ENCODE assay signal across 8 cellular contexts in the genomic region with DNA sequence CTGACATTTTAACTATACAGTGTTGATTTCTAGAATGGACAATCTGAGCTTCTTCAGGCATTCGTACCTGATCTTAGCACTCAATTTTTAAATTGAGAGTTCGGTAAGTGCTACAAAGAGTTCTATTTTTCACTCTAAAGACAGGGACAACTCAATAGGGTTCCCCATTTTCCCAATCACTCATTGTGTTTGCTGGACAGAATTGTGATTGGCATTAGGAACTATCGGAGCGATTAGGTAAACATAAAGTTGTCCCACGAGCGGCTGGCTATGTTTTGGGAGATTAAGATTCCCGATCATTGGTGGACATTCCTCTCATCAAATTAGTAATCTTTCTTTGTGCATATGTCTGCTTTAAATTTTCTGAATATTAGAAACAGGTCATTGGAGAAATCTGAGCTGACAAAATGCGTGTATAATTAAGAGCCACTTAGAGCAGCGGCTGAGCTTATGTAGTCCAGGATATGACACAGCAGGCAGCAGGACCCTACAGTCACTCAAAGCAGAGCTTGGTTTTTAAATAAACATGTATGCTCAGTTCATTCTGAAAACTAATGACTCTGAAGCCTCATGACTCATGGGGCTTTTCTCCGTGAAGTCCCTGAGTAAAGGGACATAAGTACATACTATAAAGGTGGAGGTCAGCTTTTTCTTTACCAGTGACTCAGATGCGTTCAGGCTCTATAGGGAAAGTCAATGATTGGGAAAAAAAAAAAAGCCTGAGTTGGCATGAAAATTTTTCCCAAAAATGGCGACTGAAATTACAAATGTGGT.
DNase-seq lines count a peak whose midpoint lies in the region; ATAC-seq lines count a peak whose summit lies in the region.

No MANE protein-coding gene starts in this region.

- ATAC-seq in GM21529 (IDR thresholded peaks at IDR 0.05; ENCODE audit: unreplicated experiment) (peak; percentile 94), HG03575 (IDR thresholded peaks at IDR 0.05; ENCODE audit: extremely low read depth, insufficient number of reproducible peaks, low FRiP score, unreplicated experiment) (peak; percentile 95), right cardiac atrium (no peak)
- ATAC-seq in stimulated activated naive CD8-positive, alpha-beta T cell treated with anti-CD3 and anti-CD28 coated beads, Interleukin-15, Interleukin-2, amounts not matched to agents 100 U/mL and 50 U/mL, for 24 hours, result peak; percentile 49

- no peaks in the 10 kb centered on the region for H3K27me3 ChIP-seq in right cardiac atrium (ENCODE audit: control insufficient read depth, insufficient read depth)

- intact Hi-C loops in right cardiac atrium (cut with DNase I), result no loop called here

- no peaks in the 10 kb centered on the region for H3K9me3 ChIP-seq in right cardiac atrium (ENCODE audit: control insufficient read depth, low read length)

- WGBS in right cardiac atrium, result 84% methylated on average over 12 of the region's 12 CpGs

- H3K4me3 ChIP-seq in right cardiac atrium (ENCODE audit: low read length), result no peak overlapping the region

- H3K4me1 ChIP-seq in right cardiac atrium (ENCODE audit: control insufficient read depth, insufficient read depth, low read length), result no peaks in the 10 kb centered on the region

- H3K27ac ChIP-seq in substantia nigra (ENCODE audit: low read depth, low read length, poor library complexity, severe bottlenecking) (no peak overlapping the region), right cardiac atrium (ENCODE audit: low read length) (no peak overlapping the region)

- DNase-seq in DMS153 treated with DMSO at 0.1 percent for 48 hours (lab: John Stamatoyannopoulos, UW; ENCODE audit: unreplicated experiment), result peak; percentile 52
- DNase-seq in amniotic stem cell (lab: John Stamatoyannopoulos, UW), result peak; percentile 55
- no peak for DNase-seq in stimulated activated naive CD8-positive, alpha-beta T cell treated with anti-CD3 and anti-CD28 coated beads, Interleukin-15, Interleukin-2, amounts not matched to agents 100 U/mL and 50 U/mL, for 24 hours
- DNase-seq in activated gamma-delta T cell (lab: John Stamatoyannopoulos, UW), result no peak
- DNase-seq in substantia nigra (lab: John Stamatoyannopoulos, UW), result no peak
- no peak for DNase-seq in right cardiac atrium

Comparison
In these comparisons a context has a peak if more than half of its experiments do, and no peak if none do; other contexts are left out.
1. DNase-seq: peak in DMS153 treated with DMSO at 0.1 percent for 48 hours (single experiment) and amniotic stem cell (single experiment); none in stimulated activated naive CD8-positive, alpha-beta T cell treated with anti-CD3 and anti-CD28 coated beads, Interleukin-15, Interleukin-2, amounts not matched to agents 100 U/mL and 50 U/mL, for 24 hours (single experiment), activated gamma-delta T cell (single experiment), substantia nigra (0 of 49) and right cardiac atrium (0 of 3).
2. ATAC-seq: peak in GM21529 (single experiment), HG03575 (single experiment) and stimulated activated naive CD8-positive, alpha-beta T cell treated with anti-CD3 and anti-CD28 coated beads, Interleukin-15, Interleukin-2, amounts not matched to agents 100 U/mL and 50 U/mL, for 24 hours (single experiment); none in right cardiac atrium (0 of 2).